8 cellular contexts compared by ENCODE assay signal in the genomic region with DNA sequence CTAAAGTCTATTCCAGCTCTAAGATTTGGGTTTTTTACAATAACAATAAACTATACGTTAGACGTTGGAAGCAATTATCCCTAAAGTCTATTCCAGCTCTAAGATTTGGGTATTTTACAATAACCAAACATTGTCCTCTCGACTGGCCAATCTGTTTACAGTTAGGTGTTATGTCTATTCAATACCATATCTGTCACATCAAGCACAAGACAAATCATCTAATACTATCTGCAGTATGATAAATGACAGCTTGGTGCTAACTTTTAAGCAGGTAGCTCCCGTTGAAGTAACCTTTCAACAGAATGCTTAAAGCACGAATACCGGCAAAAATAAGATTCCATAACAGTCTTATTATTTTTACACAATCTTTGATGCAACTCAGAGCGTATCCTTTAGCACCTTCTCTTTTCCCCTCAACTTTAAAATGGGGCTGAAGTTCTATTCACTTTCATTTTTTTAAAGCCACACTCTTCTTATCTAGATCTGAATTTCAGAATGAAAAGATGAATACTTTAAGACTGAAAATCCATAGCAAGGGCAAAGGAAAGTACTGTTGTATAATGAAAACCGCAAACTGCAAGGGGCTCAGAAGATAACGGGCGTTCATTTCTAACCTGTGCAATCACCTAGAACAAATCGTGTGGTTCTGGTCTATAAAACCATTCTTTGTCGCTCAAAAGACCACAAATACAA. TPM values are rescaled to one million over a fixed set of nuclear protein-coding genes. Genes with fewer than 3 reads are reported as not detected.
DNase-seq lines count a peak whose midpoint lies in the region; ATAC-seq and TF ChIP-seq lines count a peak whose summit lies in the region.

No MANE protein-coding gene starts in this region.

- no peak for TF ChIP-seq CTCF in liver (IDR thresholded peaks at IDR 0.05; ENCODE audit: low read depth, low read length, missing input control)
- TF ChIP-seq CTCF in upper lobe of right lung (IDR thresholded peaks at IDR 0.05) = no peak

- no peak for ATAC-seq in stimulated activated naive CD8-positive, alpha-beta T cell treated with anti-CD3 and anti-CD28 coated beads, Interleukin-15, Interleukin-2, amounts not matched to agents 100 U/mL and 50 U/mL, for 24 hours
- ATAC-seq in upper lobe of right lung (no peak), GM21723 (IDR thresholded peaks at IDR 0.05; ENCODE audit: unreplicated experiment) (no peak), HG03175 (IDR thresholded peaks at IDR 0.05; ENCODE audit: unreplicated experiment) (no peak)

- H3K4me1 ChIP-seq in adipocyte (ENCODE audit: control insufficient read depth, insufficient read depth, low read length) (peaks cover 32% of the 10 kb centered on the region), liver (ENCODE audit: control insufficient read depth in 4 of 4, insufficient read depth in 4 of 4, low read length in 3 of 4) (peaks cover 1 to 17% (median 8%) of the 10 kb centered on the region in 4 donors), upper lobe of right lung (peaks cover 34% of the 10 kb centered on the region)

- H3K36me3 Mint-ChIP-seq in stimulated activated naive CD8-positive, alpha-beta T cell treated with anti-CD3 and anti-CD28 coated beads, Interleukin-15, Interleukin-2, amounts not matched to agents 100 ng/mL and 50 ng/mL, for 24 hours (ENCODE audit: low read depth) = peaks cover 8% of the 10 kb centered on the region

- DNase-seq in stimulated activated naive CD8-positive, alpha-beta T cell treated with anti-CD3 and anti-CD28 coated beads, Interleukin-15, Interleukin-2, amounts not matched to agents 100 U/mL and 50 U/mL, for 24 hours = no peak
- DNase-seq in adipocyte (ENCODE audit: low read depth) (peak; percentile 43), upper lobe of right lung (no peak), NCI-H1105 (lab: John Stamatoyannopoulos, UW) (no peak)

- no peaks in the 10 kb centered on the region for H3K36me3 ChIP-seq in adipocyte (ENCODE audit: control insufficient read depth, insufficient read depth, low read length, severe bottlenecking)
- H3K36me3 ChIP-seq in liver (ENCODE audit: control insufficient read depth in 4 of 4, insufficient read depth in 3 of 4, low read depth in 1 of 4, low read length in 3 of 4) = no peaks in the 10 kb centered on the region
- peaks cover 6% of the 10 kb centered on the region for H3K36me3 ChIP-seq in upper lobe of right lung

- intact Hi-C loops in upper lobe of right lung (cut with DNase I) = loop anchor here (10.0 kb wide), 1 partner anchor 262 kb away; the partner anchor contains the start of gene TMED4

- peaks cover 57% of the 10 kb centered on the region for H3K4me1 Mint-ChIP-seq in stimulated activated naive CD8-positive, alpha-beta T cell treated with anti-CD3 and anti-CD28 coated beads, Interleukin-15, Interleukin-2, amounts not matched to agents 100 ng/mL and 50 ng/mL, for 24 hours (ENCODE audit: low read depth)

- H3K9ac ChIP-seq in adipocyte (ENCODE audit: low read length) (peak overlapping the region; percentile 93), liver (ENCODE audit: low read depth in 1 of 2, low read length in 2 of 2) (peak overlapping the region; percentile 74 to 89)

- peak overlapping the region; percentile 94 to 97 for H3K27ac ChIP-seq in liver (ENCODE audit: low read depth in 1 of 2, low read length in 2 of 2)
- H3K27ac ChIP-seq in upper lobe of right lung = peak overlapping the region; percentile 95

- peak overlapping the region; percentile 96 for H3K4me3 ChIP-seq in adipocyte (ENCODE audit: low read length)
- H3K4me3 ChIP-seq in liver (ENCODE audit: low read depth in 1 of 3, low read length in 3 of 3) = peak overlapping the region; percentile 65 to 94 (median 78)
- H3K4me3 ChIP-seq in upper lobe of right lung = peak overlapping the region; percentile 69

- peak overlapping the region; percentile 96 for H3K27ac Mint-ChIP-seq in stimulated activated naive CD8-positive, alpha-beta T cell treated with anti-CD3 and anti-CD28 coated beads, Interleukin-15, Interleukin-2, amounts not matched to agents 100 ng/mL and 50 ng/mL, for 24 hours

- WGBS in liver = under 1% methylated on average over 12 of the region's 12 CpGs

- no peak for TF ChIP-seq RAD21 in liver (IDR thresholded peaks at IDR 0.05)

- H3K27me3 ChIP-seq in adipocyte (replicated peaks; ENCODE audit: control insufficient read depth, insufficient read depth, low read length) (no peaks in the 10 kb centered on the region), liver (ENCODE audit: control insufficient read depth in 4 of 4, insufficient read depth in 4 of 4, low read length in 3 of 4) (no peaks in the 10 kb centered on the region), upper lobe of right lung (no peaks in the 10 kb centered on the region)

- no peaks in the 10 kb centered on the region for H3K9me3 ChIP-seq in adipocyte (ENCODE audit: control insufficient read depth, low read length)
- no peaks in the 10 kb centered on the region for H3K9me3 ChIP-seq in liver (ENCODE audit: control insufficient read depth in 4 of 4, low read length in 3 of 4)
- H3K9me3 ChIP-seq in upper lobe of right lung = no peaks in the 10 kb centered on the region

- peak overlapping the region; percentile 99 for H3K4me3 Mint-ChIP-seq in stimulated activated naive CD8-positive, alpha-beta T cell treated with anti-CD3 and anti-CD28 coated beads, Interleukin-15, Interleukin-2, amounts not matched to agents 100 ng/mL and 50 ng/mL, for 24 hours

- no peaks in the 10 kb centered on the region for H3K9me3 Mint-ChIP-seq in stimulated activated naive CD8-positive, alpha-beta T cell treated with anti-CD3 and anti-CD28 coated beads, Interleukin-15, Interleukin-2, amounts not matched to agents 100 ng/mL and 50 ng/mL, for 24 hours

- no peaks in the 10 kb centered on the region for H3K27me3 Mint-ChIP-seq in stimulated activated naive CD8-positive, alpha-beta T cell treated with anti-CD3 and anti-CD28 coated beads, Interleukin-15, Interleukin-2, amounts not matched to agents 100 ng/mL and 50 ng/mL, for 24 hours

TF ChIP-seq in liver, 16 proteins besides CTCF, POLR2A, EP300 and RAD21:
- peak; percentile 22 for TF ChIP-seq TAF1 (conservative IDR thresholded peaks at IDR 0.05)
- no peak for TF ChIP-seq RXRA (IDR thresholded peaks at IDR 0.05)

RNA-seq across cellular contexts. Expression of gene H2AZ2, which starts 0.9 kb away (rescaled TPM):
- total RNA-seq in liver (100 to 1,000 TPM in 1 of 2 donors, 10 to 100 TPM in 1; 85.2 to 182 TPM), upper lobe of right lung (131 TPM)
- 10 to 100 TPM; 51.3 to 53.9 TPM for polyA plus RNA-seq in liver

RNA-seq across cellular contexts. Expression of gene PURB, which starts 38.4 kb away (rescaled TPM):
- total RNA-seq in liver = 10 to 100 TPM in 1 of 2 donors, 1 to 10 TPM in 1; 9.6 to 11.4 TPM
- 1 to 10 TPM in 1 of 2 donors, under 1 TPM in 1; 0.92 to 2.1 TPM for polyA plus RNA-seq in liver
- total RNA-seq in upper lobe of right lung = 26.0 TPM

RNA-seq across cellular contexts. Expression of gene PPIA, which starts 50.5 kb away (rescaled TPM):
- total RNA-seq in liver (1,000 to 10,000 TPM in 1 of 2 donors, 100 to 1,000 TPM in 1; 834 to 1,873 TPM), upper lobe of right lung (970 TPM)
- polyA plus RNA-seq in liver = 1,000 to 10,000 TPM; 1,362 to 1,437 TPM
